Comparison of ENCODE assay signal across 11 cellular contexts in genomic region chr1:245788269-245788668, GRCh38.
A peak's percentile ranks its signal among the peaks of the same experiment; 100 is the strongest.
DNase-seq lines count a peak whose midpoint lies in the region; ATAC-seq and TF ChIP-seq lines count a peak whose summit lies in the region.
"Had no signal": no experiment of that assay in that cellular context is flagged by ENCODE, and none has a peak within 500 bp of the region (broad histone marks: within the 10 kb centered on the region; RNA-seq: fewer than 3 reads in every experiment).

No MANE protein-coding gene starts in this region.

- in situ Hi-C loops in brain microvascular endothelial cell (cut with HindIII; ENCODE audit: low pct_ligation_motif_present, low sequenced_read_pairs), result no loop called here

- H3K4me3 ChIP-seq in AG09309 (ENCODE audit: control insufficient read depth, low read depth, low read length) (no peak overlapping the region), brain microvascular endothelial cell (ENCODE audit: low read depth, low read length) (no peak overlapping the region)

- H3K27me3 ChIP-seq in brain microvascular endothelial cell (replicated peaks), result no peaks in the 10 kb centered on the region

- no peaks in the 10 kb centered on the region for H3K36me3 ChIP-seq in brain microvascular endothelial cell (replicated peaks)

- TF ChIP-seq CTCF in AG09309 (IDR thresholded peaks at IDR 0.05; ENCODE audit: control insufficient read depth, insufficient read depth, low read depth, low read length, missing control alignments) (no peak), brain microvascular endothelial cell (IDR thresholded peaks at IDR 0.05; ENCODE audit: low read depth, low read length, missing control alignments) (no peak), omental fat pad (IDR thresholded peaks at IDR 0.05) (no peak)

- ATAC-seq in omental fat pad (ENCODE audit: low FRiP score) (no peak), GM21786 (IDR thresholded peaks at IDR 0.05; ENCODE audit: unreplicated experiment) (no peak)
- ATAC-seq: stimulated activated naive CD8-positive, alpha-beta T cell treated with anti-CD3 and anti-CD28 coated beads, Interleukin-15, Interleukin-2, amounts not matched to agents 100 U/mL and 50 U/mL, for 24 hours had no signal

- H3K27ac ChIP-seq in brain microvascular endothelial cell, result peak overlapping the region; percentile 17

- DNase-seq in AG09309 (ENCODE audit: low read depth) (peak; percentile 91), HS-5 (ENCODE audit: low read depth) (peak; percentile 88), brain microvascular endothelial cell (peak; percentile 93), kidney glomerular epithelial cell (lab: John Stamatoyannopoulos, UW) (peak; percentile 95), omental fat pad (ENCODE audit: low spot score) (no peak)
- no peak for DNase-seq in stimulated activated CD4-positive, alpha-beta T cell treated with anti-CD3 and anti-CD28 coated beads, Interleukin-4, amount 100 ng/mL, for 1 hour
- no peak for DNase-seq in stimulated activated CD4-positive, alpha-beta T cell treated with anti-CD3 and anti-CD28 coated beads, Interleukin-15, amount 100 ng/mL, for 24 hours
- DNase-seq: CD4-positive, alpha-beta T cell; NCI-H187 treated with DMSO at 0.1 percent for 48 hours; stimulated activated naive CD8-positive, alpha-beta T cell treated with anti-CD3 and anti-CD28 coated beads, Interleukin-15, Interleukin-2, amounts not matched to agents 100 U/mL and 50 U/mL, for 24 hours had no signal

Comparison
In these comparisons a context has a peak if more than half of its experiments do, and no peak if none do; other contexts are left out.
1. DNase-seq: peak in AG09309 (single experiment), HS-5 (single experiment), brain microvascular endothelial cell (single experiment) and kidney glomerular epithelial cell (single experiment); none in omental fat pad (single experiment), stimulated activated CD4-positive, alpha-beta T cell treated with anti-CD3 and anti-CD28 coated beads, Interleukin-4, amount 100 ng/mL, for 1 hour (single experiment) and stimulated activated CD4-positive, alpha-beta T cell treated with anti-CD3 and anti-CD28 coated beads, Interleukin-15, amount 100 ng/mL, for 24 hours (single experiment).